In genomic region chr7:2531798-2532115, GRCh38 we compare ENCODE assay signal across 11 cellular contexts. TPM values are rescaled to one million over a fixed set of nuclear protein-coding genes. Genes with fewer than 3 reads are reported as not detected.
"Had no signal": no experiment of that assay in that cellular context is flagged by ENCODE, and none has a peak within 500 bp of the region (broad histone marks: within the 10 kb centered on the region; RNA-seq: fewer than 3 reads in every experiment).

No MANE protein-coding gene starts in this region.

RNA-seq across cellular contexts. Expression of gene GRIFIN, which starts 55.6 kb away (rescaled TPM):
- total RNA-seq: activated CD4-positive, alpha-beta T cell treated with anti-CD3 and anti-CD28 coated beads, Interleukin-2, amount 10 ng/mL, durations not matched to agents 24 days and 14 days; activated T-cell treated with anti-CD3 and anti-CD28 coated beads, Interleukin-2, amount 50 U/mL, for 72 hours; cardiac septum; dermis microvascular lymphatic vessel endothelial cell; gastrocnemius medialis; heart right ventricle; liver; mononuclear cell; naive thymus-derived CD4-positive, alpha-beta T cell; temporal lobe had no signal
- polyA plus RNA-seq: esophagus; heart right ventricle; liver; naive thymus-derived CD4-positive, alpha-beta T cell had no signal
